1 cellular context compared by ENCODE assay signal in genomic region chr1:88683848-88684481, GRCh38.
TF ChIP-seq lines count a peak whose summit lies in the region.

TSS of gene PKN2 (plus strand) at chr1:88684273. CDS start at chr1:88684581, 308 bp downstream.

TF ChIP-seq in H1, 55 proteins besides CTCF, POLR2A, EP300 and RAD21:
- TF ChIP-seq PHF8 (conservative IDR thresholded peaks at IDR 0.05; ENCODE audit: low read depth, low read length): peak; percentile 90
- peak; percentile 99 for TF ChIP-seq ATF3 (IDR thresholded peaks at IDR 0.05; ENCODE audit: insufficient read depth, low read depth, low read length)
- TF ChIP-seq CTBP2 (IDR thresholded peaks at IDR 0.05; ENCODE audit: borderline replicate concordance, insufficient read depth, insufficient read length, low read length): no peak
- peak; percentile 69; the same call in 1 of the 2 replicates for TF ChIP-seq SP1 (IDR thresholded peaks at IDR 0.05; ENCODE audit: low read depth, low read length)
- no peak for TF ChIP-seq RFX5 (IDR thresholded peaks at IDR 0.05; ENCODE audit: borderline replicate concordance, low read depth, low read length)
- peak; percentile 73 for TF ChIP-seq TAF7 (optimal IDR thresholded peaks at IDR 0.05; ENCODE audit: borderline replicate concordance, low read depth, low read length)
- no peak for TF ChIP-seq CBX5 (IDR thresholded peaks at IDR 0.05; ENCODE audit: low read depth, low read length)
- TF ChIP-seq EGR1 (IDR thresholded peaks at IDR 0.05; ENCODE audit: borderline replicate concordance, low read depth, low read length): no peak
- TF ChIP-seq HDAC2 (IDR thresholded peaks at IDR 0.05; ENCODE audit: borderline replicate concordance in 1 of 2, low read depth in 2 of 2, low read length in 2 of 2): 0 out of 4 replicates have a peak, but pooled peaks of 1 of the 2 experiments have one; percentile 4
- 0 out of 2 replicates have a peak, but pooled peaks have one; percentile 10 for TF ChIP-seq SP4 (IDR thresholded peaks at IDR 0.05; ENCODE audit: low read length)
- no peak for TF ChIP-seq CEBPB (IDR thresholded peaks at IDR 0.05; ENCODE audit: low read depth, low read length)
- peak; percentile 99 for TF ChIP-seq CREB1 (IDR thresholded peaks at IDR 0.05)
- TF ChIP-seq ASH2L (IDR thresholded peaks at IDR 0.05; ENCODE audit: low read length): peak; percentile 6
- no peak for TF ChIP-seq ZNF274 (IDR thresholded peaks at IDR 0.05; ENCODE audit: borderline replicate concordance, extremely low read depth, low read length)
- TF ChIP-seq KDM5A (IDR thresholded peaks at IDR 0.05; ENCODE audit: low read length): peak; percentile 79; the same call in 1 of the 2 replicates
- TF ChIP-seq BACH1 (IDR thresholded peaks at IDR 0.05; ENCODE audit: low read length): no peak
- TF ChIP-seq, protein P1, sequence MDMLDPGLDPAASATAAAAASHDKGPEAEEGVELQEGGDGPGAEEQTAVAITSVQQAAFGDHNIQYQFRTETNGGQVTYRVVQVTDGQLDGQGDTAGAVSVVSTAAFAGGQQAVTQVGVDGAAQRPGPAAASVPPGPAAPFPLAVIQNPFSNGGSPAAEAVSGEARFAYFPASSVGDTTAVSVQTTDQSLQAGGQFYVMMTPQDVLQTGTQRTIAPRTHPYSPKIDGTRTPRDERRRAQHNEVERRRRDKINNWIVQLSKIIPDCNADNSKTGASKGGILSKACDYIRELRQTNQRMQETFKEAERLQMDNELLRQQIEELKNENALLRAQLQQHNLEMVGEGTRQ (IDR thresholded peaks at IDR 0.05; ENCODE audit: low read length): peak; percentile 96
- TF ChIP-seq TAF1 (IDR thresholded peaks at IDR 0.05; ENCODE audit: low read depth, low read length): peak; percentile 96
- no peak for TF ChIP-seq RNF2 (IDR thresholded peaks at IDR 0.05; ENCODE audit: borderline replicate concordance, low read depth, low read length, missing control alignments, poor library complexity, severe bottlenecking)
- TF ChIP-seq SIX5 (IDR thresholded peaks at IDR 0.05; ENCODE audit: low read depth, low read length): no peak
- TF ChIP-seq YY1 (IDR thresholded peaks at IDR 0.05; ENCODE audit: low read depth, low read length): peak; percentile 87
- peak in 1 of 2 experiments; percentile 37; a peak in 2 of 4 replicates for TF ChIP-seq SIN3A (conservative IDR thresholded peaks at IDR 0.05 in 1 of 2, IDR thresholded peaks at IDR 0.05 in 1 of 2; ENCODE audit: low read depth in 1 of 2, low read length in 2 of 2)
- TF ChIP-seq GTF2F1 (IDR thresholded peaks at IDR 0.05; ENCODE audit: borderline replicate concordance, low read depth, low read length): no peak
- TF ChIP-seq KDM4A (IDR thresholded peaks at IDR 0.05; ENCODE audit: low read depth, low read length, severe bottlenecking): peak; percentile 97
- no peak; the same call in none of the 2 replicates for TF ChIP-seq RBBP5 (IDR thresholded peaks at IDR 0.05; ENCODE audit: borderline replicate concordance, low read depth, low read length)
- TF ChIP-seq E2F6 (IDR thresholded peaks at IDR 0.05): peak; percentile 40
- TF ChIP-seq TCF12 (IDR thresholded peaks at IDR 0.05; ENCODE audit: low read depth, low read length): 0 out of 2 replicates have a peak, but pooled peaks have one; percentile 28
- TF ChIP-seq POLR2AphosphoS5 (IDR thresholded peaks at IDR 0.05; ENCODE audit: low read depth, low read length): peak; percentile 86
- TF ChIP-seq TBP (IDR thresholded peaks at IDR 0.05; ENCODE audit: low read depth, low read length): peak; percentile 89
- 0 out of 2 replicates have a peak, but pooled peaks have one; percentile 7 for TF ChIP-seq JUND (IDR thresholded peaks at IDR 0.05; ENCODE audit: low read length)
- no peak for TF ChIP-seq POU5F1 (IDR thresholded peaks at IDR 0.05; ENCODE audit: low read depth, low read length)
- no peak for TF ChIP-seq BRCA1 (IDR thresholded peaks at IDR 0.05; ENCODE audit: low read depth, low read length)
- TF ChIP-seq JUN (IDR thresholded peaks at IDR 0.05; ENCODE audit: low read depth, low read length): no peak
- TF ChIP-seq SRF (IDR thresholded peaks at IDR 0.05; ENCODE audit: low read depth, low read length): peak; percentile 73
- TF ChIP-seq, protein P2, sequence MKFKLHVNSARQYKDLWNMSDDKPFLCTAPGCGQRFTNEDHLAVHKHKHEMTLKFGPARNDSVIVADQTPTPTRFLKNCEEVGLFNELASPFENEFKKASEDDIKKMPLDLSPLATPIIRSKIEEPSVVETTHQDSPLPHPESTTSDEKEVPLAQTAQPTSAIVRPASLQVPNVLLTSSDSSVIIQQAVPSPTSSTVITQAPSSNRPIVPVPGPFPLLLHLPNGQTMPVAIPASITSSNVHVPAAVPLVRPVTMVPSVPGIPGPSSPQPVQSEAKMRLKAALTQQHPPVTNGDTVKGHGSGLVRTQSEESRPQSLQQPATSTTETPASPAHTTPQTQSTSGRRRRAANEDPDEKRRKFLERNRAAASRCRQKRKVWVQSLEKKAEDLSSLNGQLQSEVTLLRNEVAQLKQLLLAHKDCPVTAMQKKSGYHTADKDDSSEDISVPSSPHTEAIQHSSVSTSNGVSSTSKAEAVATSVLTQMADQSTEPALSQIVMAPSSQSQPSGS (IDR thresholded peaks at IDR 0.05; ENCODE audit: low read length): no peak
- peak; percentile 66; the same call in 1 of the 2 replicates for TF ChIP-seq MAX (IDR thresholded peaks at IDR 0.05)
